Comparison of ENCODE assay signal across 10 cellular contexts in the genomic region with DNA sequence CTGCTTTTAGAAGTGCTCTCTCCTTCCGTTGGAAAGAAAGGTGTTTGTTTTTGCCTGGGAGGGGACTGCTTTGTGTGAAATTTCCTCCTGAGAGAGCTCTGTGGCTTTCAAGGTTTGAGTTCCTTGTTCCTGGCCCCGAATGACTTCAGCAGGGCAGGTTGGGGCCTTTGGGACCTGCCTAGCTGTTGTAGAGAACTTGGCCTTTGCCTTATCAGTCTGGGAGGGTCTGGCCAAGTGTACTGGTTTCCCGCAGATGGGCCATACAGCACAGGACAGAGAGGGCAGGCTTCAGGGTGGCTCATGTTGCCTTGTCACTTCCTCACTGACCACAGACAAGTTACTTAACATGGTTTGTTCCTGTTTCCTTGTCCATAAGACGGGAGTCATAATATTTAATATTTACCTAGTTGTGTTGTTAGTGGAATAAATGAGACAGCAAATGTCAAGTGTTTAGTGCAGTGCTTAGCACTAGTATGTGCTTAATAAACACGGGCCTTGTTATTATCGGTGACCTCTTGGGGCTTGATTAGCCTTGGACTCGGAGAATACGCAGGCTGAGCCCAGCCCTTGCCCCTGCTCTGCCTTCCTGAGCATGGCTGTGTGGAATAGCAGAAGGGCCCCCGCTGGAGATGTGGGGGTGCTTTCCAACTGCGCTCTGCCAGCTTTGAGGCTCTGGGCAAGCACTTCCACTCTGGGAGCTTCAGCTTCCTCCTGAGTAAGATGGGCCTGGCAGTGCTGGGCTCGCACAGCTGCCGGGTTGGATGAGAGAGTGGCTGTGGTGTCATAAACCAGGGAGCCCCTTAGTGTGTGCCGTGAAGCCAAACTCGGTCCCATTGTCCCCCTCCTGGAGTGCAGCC. TPM values are rescaled to one million over a fixed set of nuclear protein-coding genes. Genes with fewer than 3 reads are reported as not detected.
DNase-seq lines count a peak whose midpoint lies in the region; ATAC-seq and TF ChIP-seq lines count a peak whose summit lies in the region.
"Had no signal": no experiment of that assay in that cellular context is flagged by ENCODE, and none has a peak within 500 bp of the region (broad histone marks: within the 10 kb centered on the region; RNA-seq: fewer than 3 reads in every experiment).

No MANE protein-coding gene starts in this region.

- ATAC-seq in upper lobe of right lung (peak; percentile 77), GM19023 (IDR thresholded peaks at IDR 0.05; ENCODE audit: unreplicated experiment) (no peak)

- CTCF ChIA-PET in activated naive CD4-positive, alpha-beta T cell treated with anti-CD3 and anti-CD28 coated beads, Interleukin-2, amount 10 ng/mL, durations not matched to agents 7 days and 5 days (lab: Charles Lee): interaction anchor here (0.9 to 1.5 kb wide), 2 partner anchors 11 to 13 kb away, joined by 3 to 7 read pairs; partner anchors contain the start of gene KAT8

- H3K4me3 Mint-ChIP-seq in activated naive CD4-positive, alpha-beta T cell treated with anti-CD3 and anti-CD28 coated beads, Interleukin-2, amount 10 ng/mL, durations not matched to agents 7 days and 5 days: no peak overlapping the region
- H3K4me3 Mint-ChIP-seq: CD4-positive, alpha-beta memory T cell had no signal

- H3K27me3 ChIP-seq in mucosa of stomach (ENCODE audit: control insufficient read depth, insufficient read depth, low read length) (no peaks in the 10 kb centered on the region), upper lobe of right lung (no peaks in the 10 kb centered on the region)

- TF ChIP-seq CTCF in coronary artery (IDR thresholded peaks at IDR 0.05) (no peak), upper lobe of right lung (IDR thresholded peaks at IDR 0.05) (no peak)

- H3K27ac Mint-ChIP-seq in activated naive CD4-positive, alpha-beta T cell treated with anti-CD3 and anti-CD28 coated beads, Interleukin-2, amount 10 ng/mL, durations not matched to agents 7 days and 5 days: peak overlapping the region; percentile 91

- peak overlapping the region; percentile 46 to 85 for H3K27ac ChIP-seq in coronary artery
- H3K27ac ChIP-seq in upper lobe of right lung: peak overlapping the region; percentile 96

- peak overlapping the region; percentile 63 for H3K9ac ChIP-seq in mucosa of stomach (ENCODE audit: low read length)

- H3K4me3 ChIP-seq in coronary artery (no peak overlapping the region), mucosa of stomach (ENCODE audit: low read length) (no peak overlapping the region), upper lobe of right lung (no peak overlapping the region)

- peaks cover 11% of the 10 kb centered on the region for H3K4me1 Mint-ChIP-seq in activated naive CD4-positive, alpha-beta T cell treated with anti-CD3 and anti-CD28 coated beads, Interleukin-2, amount 10 ng/mL, durations not matched to agents 7 days and 5 days

- H3K9me3 ChIP-seq in mucosa of stomach (ENCODE audit: control insufficient read depth, low read length) (no peaks in the 10 kb centered on the region), upper lobe of right lung (no peaks in the 10 kb centered on the region)

- H3K36me3 ChIP-seq in mucosa of stomach (ENCODE audit: control insufficient read depth, insufficient read depth, low read length): peaks cover 23% of the 10 kb centered on the region
- H3K36me3 ChIP-seq in upper lobe of right lung: peaks cover 45% of the 10 kb centered on the region

- no peak for DNase-seq in activated naive CD4-positive, alpha-beta T cell treated with anti-CD3 and anti-CD28 coated beads, Interleukin-2, amount 10 ng/mL, durations not matched to agents 7 days and 5 days
- DNase-seq in activated naive CD4-positive, alpha-beta T cell (lab: John Stamatoyannopoulos, UW): no peak
- DNase-seq in coronary artery (ENCODE audit: low spot score) (no peak), upper lobe of right lung (peak; percentile 84), COLO829 (ENCODE audit: low spot score) (no peak), cortex of kidney (lab: John Stamatoyannopoulos, UW) (no peak)
- DNase-seq: CD4-positive, alpha-beta memory T cell had no signal

- no peaks in the 10 kb centered on the region for H3K9me3 Mint-ChIP-seq in activated naive CD4-positive, alpha-beta T cell treated with anti-CD3 and anti-CD28 coated beads, Interleukin-2, amount 10 ng/mL, durations not matched to agents 7 days and 5 days
- H3K9me3 Mint-ChIP-seq: CD4-positive, alpha-beta memory T cell had no signal

- H3K4me1 ChIP-seq in mucosa of stomach (ENCODE audit: control insufficient read depth, insufficient read depth, low read length) (peaks cover 72% of the 10 kb centered on the region), upper lobe of right lung (peaks cover 42% of the 10 kb centered on the region)

- intact Hi-C loops in upper lobe of right lung (cut with DNase I): no loop called here

- H3K27me3 Mint-ChIP-seq in activated naive CD4-positive, alpha-beta T cell treated with anti-CD3 and anti-CD28 coated beads, Interleukin-2, amount 10 ng/mL, durations not matched to agents 7 days and 5 days: no peaks in the 10 kb centered on the region
- H3K27me3 Mint-ChIP-seq: CD4-positive, alpha-beta memory T cell had no signal

- peaks cover 22% of the 10 kb centered on the region for H3K36me3 Mint-ChIP-seq in activated naive CD4-positive, alpha-beta T cell treated with anti-CD3 and anti-CD28 coated beads, Interleukin-2, amount 10 ng/mL, durations not matched to agents 7 days and 5 days

RNA-seq across cellular contexts. Expression of gene PRSS8, which starts 6.6 kb away (rescaled TPM):
- total RNA-seq in upper lobe of right lung: 103 TPM
- total RNA-seq: CD4-positive, alpha-beta memory T cell; RPMI7951 had no signal

RNA-seq across cellular contexts. Expression of gene KAT8, which starts 11.5 kb away (rescaled TPM):
- total RNA-seq in upper lobe of right lung: 80.4 TPM

RNA-seq across cellular contexts. Expression of gene BCKDK, which starts 20.8 kb away (rescaled TPM):
- 33.3 TPM for total RNA-seq in upper lobe of right lung

RNA-seq across cellular contexts. Expression of gene PRSS36, which starts 20.9 kb away (rescaled TPM):
- total RNA-seq in upper lobe of right lung: 3.5 TPM

RNA-seq across cellular contexts. Expression of gene VKORC1, which starts 34.3 kb away (rescaled TPM):
- 72.7 TPM for total RNA-seq in upper lobe of right lung
